1 cellular context compared by ENCODE assay signal in genomic region chr13:22017226-22017625, GRCh38.
TF ChIP-seq lines count a peak whose summit lies in the region.

No MANE protein-coding gene starts in this region.

TF ChIP-seq in GM23338, 12 proteins besides CTCF, POLR2A, EP300 and RAD21 (continued from another document):
- TF ChIP-seq REST (IDR thresholded peaks at IDR 0.05; ENCODE audit: unreplicated experiment): no peak
